12 cellular contexts compared by ENCODE assay signal in the genomic region with DNA sequence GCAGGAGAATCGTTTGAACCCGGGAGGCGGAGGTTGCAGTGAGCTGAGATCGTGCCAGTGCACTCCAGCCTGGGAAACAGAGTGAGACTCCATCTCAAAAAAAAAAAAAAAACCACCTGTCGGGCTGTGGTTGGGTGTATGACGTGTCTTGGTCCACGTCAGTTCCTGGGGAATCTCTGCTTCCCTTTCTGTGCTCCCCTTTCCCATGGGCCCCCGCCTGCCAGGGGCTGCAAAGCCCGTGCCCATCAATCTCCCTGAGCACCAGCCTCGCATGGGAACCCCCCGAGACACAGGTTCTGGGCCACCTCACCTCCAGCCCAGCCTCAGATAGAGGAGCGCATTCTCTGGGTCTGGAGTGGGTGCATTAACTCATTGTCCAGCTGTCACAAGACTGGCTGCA. TPM values are rescaled to one million over a fixed set of nuclear protein-coding genes. Genes with fewer than 3 reads are reported as not detected.
DNase-seq lines count a peak whose midpoint lies in the region; ATAC-seq and TF ChIP-seq lines count a peak whose summit lies in the region.
"Had no signal": no experiment of that assay in that cellular context is flagged by ENCODE, and none has a peak within 500 bp of the region (broad histone marks: within the 10 kb centered on the region; RNA-seq: fewer than 3 reads in every experiment).

No MANE protein-coding gene starts in this region.

- H3K27me3 ChIP-seq in MM.1S (replicated peaks; ENCODE audit: insufficient read depth, low read length) (no peaks in the 10 kb centered on the region), neural progenitor cell (peaks cover 12% of the 10 kb centered on the region)
- H3K27me3 ChIP-seq: pancreas had no signal

- H3K36me3 ChIP-seq in MM.1S (replicated peaks; ENCODE audit: insufficient read depth, low read length) (no peaks in the 10 kb centered on the region), neural progenitor cell (no peaks in the 10 kb centered on the region)
- H3K36me3 ChIP-seq: left ventricle myocardium inferior, pancreas had no signal

- peak; percentile 39 for DNase-seq in DMS53 treated with DMSO at 0.1 percent for 48 hours (lab: John Stamatoyannopoulos, UW; ENCODE audit: unreplicated experiment)
- DNase-seq in MM.1S = no peak
- no peak for DNase-seq in neural progenitor cell (ENCODE audit: low spot score)
- no peak for DNase-seq in NK-92 treated with Interleukin-12 subunit alpha and Interleukin-12 subunit beta, amount 100 ng/mL, for 24 hours (lab: John Stamatoyannopoulos, UW)
- DNase-seq: activated CD8-positive, alpha-beta memory T cell treated with anti-CD3 and anti-CD28 coated beads, Interleukin-2, amount 50 U/mL, for 4 hours; COR-L47; NCI-H1436 had no signal

- H3F3A ChIP-seq in MM.1S (ENCODE audit: insufficient read depth, low read length) (peaks cover 24% of the 10 kb centered on the region), neural progenitor cell (ENCODE audit: low read depth) (peaks cover 25% of the 10 kb centered on the region)

- H3K79me2 ChIP-seq in MM.1S (ENCODE audit: low read length) (peaks cover 31% of the 10 kb centered on the region), neural progenitor cell (ENCODE audit: low read depth) (no peaks in the 10 kb centered on the region)

- H3K27ac ChIP-seq in MM.1S (ENCODE audit: low read length) (no peak overlapping the region), neural progenitor cell (no peak overlapping the region)
- H3K27ac ChIP-seq: pancreas had no signal

- H4K20me1 ChIP-seq in MM.1S (ENCODE audit: insufficient read depth, low read length) = no peaks in the 10 kb centered on the region
- H4K20me1 ChIP-seq in neural progenitor cell (ENCODE audit: low read depth) = peaks cover 20% of the 10 kb centered on the region

- H3K4me2 ChIP-seq in MM.1S (ENCODE audit: low read depth, low read length) (peak overlapping the region; percentile 2; the same call in 1 of the 2 replicates), neural progenitor cell (no peak overlapping the region)

- no peaks in the 10 kb centered on the region for H3K9me3 Mint-ChIP-seq in activated T-helper 17 cell treated with anti-CD3 and anti-CD28 coated beads, Interleukin-2, amount 50 U/mL, for 72 hours
- H3K9me3 Mint-ChIP-seq in neural progenitor cell = no peaks in the 10 kb centered on the region

- ATAC-seq in activated T-helper 17 cell treated with anti-CD3 and anti-CD28 coated beads, Interleukin-2, amount 50 U/mL, for 72 hours (replicated peaks) = peak; percentile 52
- ATAC-seq in GM18858 (IDR thresholded peaks at IDR 0.05; ENCODE audit: unreplicated experiment) = no peak
- ATAC-seq in HG03354 (IDR thresholded peaks at IDR 0.05; ENCODE audit: poor library complexity, severe bottlenecking, unreplicated experiment) = no peak
- ATAC-seq: pancreas had no signal

- no peak overlapping the region for H3K4me3 ChIP-seq in MM.1S (ENCODE audit: low read length)
- no peak overlapping the region for H3K4me3 ChIP-seq in neural progenitor cell

- no peaks in the 10 kb centered on the region for H3K27me3 Mint-ChIP-seq in activated T-helper 17 cell treated with anti-CD3 and anti-CD28 coated beads, Interleukin-2, amount 50 U/mL, for 72 hours
- peaks cover 4% of the 10 kb centered on the region for H3K27me3 Mint-ChIP-seq in neural progenitor cell (ENCODE audit: insufficient read depth, low read depth)

- H3K9me3 ChIP-seq in MM.1S (replicated peaks; ENCODE audit: insufficient read depth, low read length) (no peaks in the 10 kb centered on the region), neural progenitor cell (ENCODE audit: low read depth) (no peaks in the 10 kb centered on the region)
- H3K9me3 ChIP-seq: left ventricle myocardium inferior, pancreas had no signal

- H3K9ac ChIP-seq in MM.1S (ENCODE audit: low read length) = no peak overlapping the region
- H3K9ac ChIP-seq in neural progenitor cell = no peak overlapping the region

- H3K27ac Mint-ChIP-seq in activated T-helper 17 cell treated with anti-CD3 and anti-CD28 coated beads, Interleukin-2, amount 50 U/mL, for 72 hours = peak overlapping the region; percentile 56
- H3K27ac Mint-ChIP-seq in neural progenitor cell = no peak overlapping the region

- H3K4me1 ChIP-seq in MM.1S (ENCODE audit: low read length) = peaks cover 31% of the 10 kb centered on the region
- peaks cover 24% of the 10 kb centered on the region for H3K4me1 ChIP-seq in neural progenitor cell

- H3K36me3 Mint-ChIP-seq in activated T-helper 17 cell treated with anti-CD3 and anti-CD28 coated beads, Interleukin-2, amount 50 U/mL, for 72 hours (ENCODE audit: low read depth) = no peaks in the 10 kb centered on the region
- no peaks in the 10 kb centered on the region for H3K36me3 Mint-ChIP-seq in neural progenitor cell

- peaks cover 10% of the 10 kb centered on the region for H3K4me1 Mint-ChIP-seq in activated T-helper 17 cell treated with anti-CD3 and anti-CD28 coated beads, Interleukin-2, amount 50 U/mL, for 72 hours
- peaks cover 24% of the 10 kb centered on the region for H3K4me1 Mint-ChIP-seq in neural progenitor cell

- TF ChIP-seq CTCF in MM.1S (IDR thresholded peaks at IDR 0.05; ENCODE audit: low read length) = no peak
- TF ChIP-seq CTCF in neural progenitor cell (IDR thresholded peaks at IDR 0.05) = no peak

- H3K9me2 ChIP-seq in MM.1S (replicated peaks; ENCODE audit: insufficient read depth, low read length) = no peaks in the 10 kb centered on the region

- H3K4me3 Mint-ChIP-seq in activated T-helper 17 cell treated with anti-CD3 and anti-CD28 coated beads, Interleukin-2, amount 50 U/mL, for 72 hours = peak overlapping the region; percentile 74
- peak overlapping the region; percentile 85 for H3K4me3 Mint-ChIP-seq in neural progenitor cell

- H2AFZ ChIP-seq in MM.1S (ENCODE audit: low read length) (no peak overlapping the region), neural progenitor cell (replicated peaks) (no peak overlapping the region)

RNA-seq across cellular contexts. Expression of gene SH2B2, which starts 2.3 kb away (rescaled TPM):
- 10 to 100 TPM in 1 of 2 donors, 1 to 10 TPM in 1; 1.7 to 14.2 TPM for total RNA-seq in activated T-helper 17 cell treated with anti-CD3 and anti-CD28 coated beads, Interleukin-2, amount 50 U/mL, for 72 hours
- total RNA-seq in neural progenitor cell (ENCODE audit: low replicate concordance) = 2.0 and 15.1 TPM in 2 replicates
